Comparison of ENCODE assay signal across 20 cellular contexts in genomic region chr4:61555789-61556188, GRCh38.
A peak's percentile ranks its signal among the peaks of the same experiment; 100 is the strongest.
DNase-seq lines count a peak whose midpoint lies in the region; ATAC-seq and TF ChIP-seq lines count a peak whose summit lies in the region.
"Had no signal": no experiment of that assay in that cellular context is flagged by ENCODE, and none has a peak within 500 bp of the region (broad histone marks: within the 10 kb centered on the region; RNA-seq: fewer than 3 reads in every experiment).

No MANE protein-coding gene starts in this region.

- ATAC-seq in PC-3 = peak; percentile 86
- no peak for ATAC-seq in stimulated activated naive CD8-positive, alpha-beta T cell treated with anti-CD3 and anti-CD28 coated beads, Interleukin-15, amount 100 ng/mL, for 72 hours
- no peak for ATAC-seq in GM21367 (IDR thresholded peaks at IDR 0.05; ENCODE audit: unreplicated experiment)
- ATAC-seq: activated T-cell treated with anti-CD3 and anti-CD28 coated beads, Interleukin-2, amount 50 U/mL, for 4 hours; lower lobe of right lung had no signal

- H3K36me3 ChIP-seq in PC-3 (ENCODE audit: low read depth, low read length) (no peaks in the 10 kb centered on the region), brain microvascular endothelial cell (replicated peaks) (no peaks in the 10 kb centered on the region), testis (ENCODE audit: low read depth, missing control alignments) (no peaks in the 10 kb centered on the region)
- H3K36me3 ChIP-seq: lower lobe of right lung, SJSA1, tibial nerve had no signal

- no peak overlapping the region for H2AFZ ChIP-seq in PC-3 (ENCODE audit: low read length)

- H4K20me1 ChIP-seq in PC-3 (ENCODE audit: low read length) = no peaks in the 10 kb centered on the region

- 41 to 42% methylated on average over 3 of the region's 3 CpGs for WGBS in testis, 2 donors

- peak overlapping the region; percentile 44 for H3K27ac ChIP-seq in PC-3 (ENCODE audit: low read length)
- H3K27ac ChIP-seq in brain microvascular endothelial cell = peak overlapping the region; percentile 71
- no peak overlapping the region for H3K27ac ChIP-seq in testis
- H3K27ac ChIP-seq: lower lobe of right lung, SJSA1, tibial nerve had no signal

- H3K4me2 ChIP-seq in PC-3 (ENCODE audit: low read length) = peak overlapping the region; percentile 10

- no peaks in the 10 kb centered on the region for H3K79me2 ChIP-seq in PC-3 (ENCODE audit: low read length)

- H3K9me3 ChIP-seq in PC-3 (ENCODE audit: low read length) (no peaks in the 10 kb centered on the region), testis (no peaks in the 10 kb centered on the region)
- H3K9me3 ChIP-seq: lower lobe of right lung, SJSA1, tibial nerve had no signal

- H3K4me3 Mint-ChIP-seq in stimulated activated naive CD8-positive, alpha-beta T cell treated with anti-CD3 and anti-CD28 coated beads, Interleukin-15, amount 100 ng/mL, for 72 hours = no peak overlapping the region
- H3K4me3 Mint-ChIP-seq: activated T-cell treated with anti-CD3 and anti-CD28 coated beads, Interleukin-2, amount 50 U/mL, for 4 hours; IgD-negative memory B cell had no signal

- peaks cover 0 to 7% of the 10 kb centered on the region in 2 donors for H3K9me3 Mint-ChIP-seq in stimulated activated naive CD8-positive, alpha-beta T cell treated with anti-CD3 and anti-CD28 coated beads, Interleukin-15, amount 100 ng/mL, for 72 hours

- CTCF ChIA-PET in PC-3 (lab: Charles Lee) = interaction anchor here (1.2 kb wide), 1 partner anchor 186 kb away, joined by 3 read pairs; no protein-coding TSS in a partner anchor

- intact Hi-C loops in PC-3 (cut with micrococcal nuclease) (no loop called here), testis (cut with DNase I; ENCODE audit: low total_unique reads) (no loop called here)

- no peak for TF ChIP-seq POLR2A in testis (IDR thresholded peaks at IDR 0.05)

- no peak overlapping the region; the same call in 1 of the 2 replicates for H3K9ac ChIP-seq in PC-3 (ENCODE audit: low read length)

- no peaks in the 10 kb centered on the region for H3K9me2 ChIP-seq in PC-3 (replicated peaks; ENCODE audit: low read length)

- no peaks in the 10 kb centered on the region for H3K27me3 ChIP-seq in PC-3 (ENCODE audit: low read length)
- no peaks in the 10 kb centered on the region for H3K27me3 ChIP-seq in brain microvascular endothelial cell (replicated peaks)
- no peaks in the 10 kb centered on the region for H3K27me3 ChIP-seq in testis
- H3K27me3 ChIP-seq: SJSA1, tibial nerve had no signal

- peaks cover 16% of the 10 kb centered on the region for H3K4me1 ChIP-seq in PC-3 (ENCODE audit: insufficient read depth, low read length)
- H3K4me1 ChIP-seq in testis = no peaks in the 10 kb centered on the region
- H3K4me1 ChIP-seq: lower lobe of right lung, SJSA1 had no signal

- TF ChIP-seq CTCF in PC-3 (conservative IDR thresholded peaks at IDR 0.05; ENCODE audit: low read depth, low read length) (no peak), brain microvascular endothelial cell (IDR thresholded peaks at IDR 0.05; ENCODE audit: low read depth, low read length, missing control alignments) (no peak), testis (IDR thresholded peaks at IDR 0.05) (no peak)

- H3K4me1 Mint-ChIP-seq in stimulated activated naive CD8-positive, alpha-beta T cell treated with anti-CD3 and anti-CD28 coated beads, Interleukin-15, amount 100 ng/mL, for 72 hours = no peaks in the 10 kb centered on the region
- H3K4me1 Mint-ChIP-seq: IgD-negative memory B cell had no signal

- H3K27ac Mint-ChIP-seq in stimulated activated naive CD8-positive, alpha-beta T cell treated with anti-CD3 and anti-CD28 coated beads, Interleukin-15, amount 100 ng/mL, for 72 hours = no peak overlapping the region
- H3K27ac Mint-ChIP-seq: IgD-negative memory B cell had no signal

- H3K4me3 ChIP-seq in PC-3 (ENCODE audit: low read length) (no peak overlapping the region), brain microvascular endothelial cell (ENCODE audit: low read depth, low read length) (no peak overlapping the region), testis (no peak overlapping the region)
- H3K4me3 ChIP-seq: lower lobe of right lung, SJSA1, tibial nerve had no signal

- peak; percentile 71 for DNase-seq in PC-3
- peak; percentile 98 for DNase-seq in brain microvascular endothelial cell
- peak; percentile 85 for DNase-seq in islet precursor cell
- peak; percentile 38 for DNase-seq in testis
- DNase-seq in DMS153 treated with DMSO at 0.1 percent for 48 hours (lab: John Stamatoyannopoulos, UW; ENCODE audit: unreplicated experiment) = no peak
- no peak for DNase-seq in stimulated activated naive CD8-positive, alpha-beta T cell treated with anti-CD3 and anti-CD28 coated beads, Interleukin-15, amount 100 ng/mL, for 72 hours
- no peak for DNase-seq in stimulated activated naive CD4-positive, alpha-beta T cell (lab: John Stamatoyannopoulos, UW)
- DNase-seq: activated CD4-positive, alpha-beta T cell treated with anti-CD3 and anti-CD28 coated beads for 1 hour; activated T-cell treated with anti-CD3 and anti-CD28 coated beads, Interleukin-2, amount 50 U/mL, for 4 hours; amygdala; effector CD4-positive, alpha-beta T cell; lower lobe of right lung; NCI-H1436 treated with DMSO at 0.1 percent for 48 hours; NCI-H526 treated with DMSO at 0.1 percent for 48 hours; nucleus accumbens; stimulated activated CD4-positive, alpha-beta T cell treated with anti-CD3 and anti-CD28 coated beads, Interleukin-12 subunit alpha, Interleukin-12 subunit beta, amount 100 ng/mL, for 4 hours had no signal

- H3K27me3 Mint-ChIP-seq in stimulated activated naive CD8-positive, alpha-beta T cell treated with anti-CD3 and anti-CD28 coated beads, Interleukin-15, amount 100 ng/mL, for 72 hours = no peaks in the 10 kb centered on the region
- H3K27me3 Mint-ChIP-seq: IgD-negative memory B cell had no signal

- in situ Hi-C loops in brain microvascular endothelial cell (cut with HindIII; ENCODE audit: low pct_ligation_motif_present, low sequenced_read_pairs) = no loop called here

- H3F3A ChIP-seq in PC-3 (ENCODE audit: low read length, unreplicated experiment) = no peaks in the 10 kb centered on the region

- POLR2A ChIA-PET in PC-3 (lab: Charles Lee; ENCODE audit: unreplicated experiment) = no interaction called here

- no TSS peak for BruUV-seq in PC-3 (replicated peaks; lab: Mats Ljungman, UMichigan)

Comparison
In these comparisons a context has a peak if more than half of its experiments do, and no peak if none do; other contexts are left out.
1. DNase-seq: peak in PC-3 (single experiment), brain microvascular endothelial cell (single experiment), islet precursor cell (single experiment) and testis (single experiment); none in DMS153 treated with DMSO at 0.1 percent for 48 hours (single experiment), stimulated activated naive CD8-positive, alpha-beta T cell treated with anti-CD3 and anti-CD28 coated beads, Interleukin-15, amount 100 ng/mL, for 72 hours (0 of 2) and stimulated activated naive CD4-positive, alpha-beta T cell (0 of 6).
2. H3K27ac ChIP-seq: peak in PC-3 (single experiment) and brain microvascular endothelial cell (single experiment); none in testis (0 of 2).